22 cellular contexts compared by ENCODE assay signal in genomic region chr13:97441414-97441813, GRCh38. TPM values are rescaled to one million over a fixed set of nuclear protein-coding genes. Genes with fewer than 3 reads are reported as not detected.
DNase-seq lines count a peak whose midpoint lies in the region; ATAC-seq, FAIRE-seq and TF ChIP-seq lines count a peak whose summit lies in the region.
"Had no signal": no experiment of that assay in that cellular context is flagged by ENCODE, and none has a peak within 500 bp of the region (broad histone marks: within the 10 kb centered on the region; RNA-seq: fewer than 3 reads in every experiment).

No MANE protein-coding gene starts in this region.

- POLR2A ChIA-PET in HEK293 (lab: Yijun Ruan, JAX), result no interaction called here
- POLR2A ChIA-PET in activated CD4-positive, alpha-beta memory T cell treated with anti-CD3 and anti-CD28 coated beads for 36 hours (lab: Charles Lee), result no interaction called here

- H3K4me1 Mint-ChIP-seq in activated CD4-positive, alpha-beta memory T cell treated with anti-CD3 and anti-CD28 coated beads for 36 hours (ENCODE audit: low read depth), result peaks cover 5% of the 10 kb centered on the region

- H3K4me3 Mint-ChIP-seq in activated CD4-positive, alpha-beta memory T cell treated with anti-CD3 and anti-CD28 coated beads for 36 hours, result no peak overlapping the region
- H3K4me3 Mint-ChIP-seq: CD14-positive monocyte, neural crest cell had no signal

- ATAC-seq in HG03342 (IDR thresholded peaks at IDR 0.05; ENCODE audit: unreplicated experiment), result peak; percentile 59
- no peak for ATAC-seq in heart right ventricle

- CTCF ChIA-PET in HEK293 (lab: Yijun Ruan, JAX), result no interaction called here
- CTCF ChIA-PET in activated CD4-positive, alpha-beta memory T cell treated with anti-CD3 and anti-CD28 coated beads for 36 hours (lab: Charles Lee), result no interaction called here

- no peak for DNase-seq in GM12865 (ENCODE audit: low read depth)
- DNase-seq in GM19239 (ENCODE audit: insufficient read length, low spot score), result no peak
- DNase-seq in heart right ventricle, result no peak
- DNase-seq in NCI-H1417 (lab: John Stamatoyannopoulos, UW), result no peak
- DNase-seq in stimulated activated CD8-positive, alpha-beta memory T cell treated with anti-CD3 and anti-CD28 coated beads, Interleukin-4, amount 100 ng/mL, for 48 hours, result no peak
- DNase-seq in activated CD4-positive, alpha-beta memory T cell treated with anti-CD3 and anti-CD28 coated beads for 36 hours, result no peak
- DNase-seq: 8988T; activated gamma-delta T cell treated with Interleukin-2 at 50 U/mL for 16 hours; erythroblast; mesendoderm; MM.1S; NCI-H2029; NCI-H510A treated with DMSO at 0.1 percent for 48 hours; OCI-M1; stimulated activated CD4-positive, alpha-beta T cell treated with anti-CD3 and anti-CD28 coated beads, Interleukin-15, amount 100 ng/mL, for 24 hours had no signal

- H3K4me1 ChIP-seq in HEK293 (ENCODE audit: control insufficient read depth, insufficient read depth, low read length) (peaks cover 2% of the 10 kb centered on the region; the same call in 1 of the 2 replicates), heart right ventricle (peaks cover 0 to 54% (median 36%) of the 10 kb centered on the region in 9 donors)

- no peaks in the 10 kb centered on the region for H3K9me3 Mint-ChIP-seq in activated CD4-positive, alpha-beta memory T cell treated with anti-CD3 and anti-CD28 coated beads for 36 hours
- H3K9me3 Mint-ChIP-seq: neural crest cell had no signal

- TF ChIP-seq CTCF in GM12865 (IDR thresholded peaks at IDR 0.05; ENCODE audit: insufficient read depth, low read depth, low read length, missing control alignments), result no peak
- TF ChIP-seq CTCF in HEK293 (tag by site-specific recombination; IDR thresholded peaks at IDR 0.05), result no peak
- TF ChIP-seq CTCF in heart right ventricle (IDR thresholded peaks at IDR 0.05), result no peak

- H3K36me3 ChIP-seq in HEK293 (ENCODE audit: control insufficient read depth in 2 of 2, insufficient read depth in 1 of 2, low read length in 2 of 2), result no peaks in the 10 kb centered on the region
- peaks cover 0 to 40% (median 0%) of the 10 kb centered on the region in 9 donors for H3K36me3 ChIP-seq in heart right ventricle
- H3K36me3 ChIP-seq: suprapubic skin had no signal

- no peak overlapping the region for H3K27ac ChIP-seq in HEK293 (ENCODE audit: extremely low read depth, low read depth, low read length)
- H3K27ac ChIP-seq in heart right ventricle, result no peak overlapping the region
- H3K27ac ChIP-seq: ascending aorta, coronary artery, suprapubic skin had no signal

- peak overlapping the region; percentile 15; the same call in 1 of the 2 replicates for H3K4me3 ChIP-seq in GM12865 (ENCODE audit: low read depth, low read length)
- no peak overlapping the region for H3K4me3 ChIP-seq in HEK293 (ENCODE audit: low read depth, low read length)
- no peak overlapping the region for H3K4me3 ChIP-seq in heart right ventricle
- H3K4me3 ChIP-seq: ascending aorta, coronary artery, suprapubic skin had no signal

- no peaks in the 10 kb centered on the region for H3K27me3 ChIP-seq in heart right ventricle
- H3K27me3 ChIP-seq: ascending aorta, suprapubic skin had no signal

- H3K27me3 Mint-ChIP-seq in activated CD4-positive, alpha-beta memory T cell treated with anti-CD3 and anti-CD28 coated beads for 36 hours, result no peaks in the 10 kb centered on the region

- no peak overlapping the region for H3K27ac Mint-ChIP-seq in activated CD4-positive, alpha-beta memory T cell treated with anti-CD3 and anti-CD28 coated beads for 36 hours

- FAIRE-seq in GM19239 (lab: Jason Lieb, UNC), result peak; percentile 67

- H3K36me3 Mint-ChIP-seq in activated CD4-positive, alpha-beta memory T cell treated with anti-CD3 and anti-CD28 coated beads for 36 hours, result peaks cover 4% of the 10 kb centered on the region

- H3K9me3 ChIP-seq in HEK293 (ENCODE audit: control insufficient read depth, insufficient read depth, low read depth, low read length) (no peaks in the 10 kb centered on the region), heart right ventricle (no peaks in the 10 kb centered on the region)
- H3K9me3 ChIP-seq: ascending aorta, suprapubic skin had no signal

- intact Hi-C loops in heart right ventricle (cut with DNase I), result loop anchor here in 1 of 10 donors (10.0 kb wide), 1 partner anchor 363 kb away; no protein-coding TSS in a partner anchor
- intact Hi-C loops in activated CD4-positive, alpha-beta memory T cell treated with anti-CD3 and anti-CD28 coated beads for 36 hours (cut with micrococcal nuclease), result no loop called here

TF ChIP-seq in HEK293, 187 proteins besides CTCF, POLR2A, EP300 and RAD21:
- no peak for TF ChIP-seq MZF1 (tag by site-specific recombination; IDR thresholded peaks at IDR 0.05; ENCODE audit: borderline replicate concordance)
- TF ChIP-seq ZNF76 (tag by site-specific recombination; IDR thresholded peaks at IDR 0.05; ENCODE audit: borderline replicate concordance, low read depth), result no peak
- TF ChIP-seq ZNF362 (tag by site-specific recombination; IDR thresholded peaks at IDR 0.05), result 0 out of 2 replicates have a peak, but pooled peaks have one; percentile 28
- TF ChIP-seq ZNF623 (tag by site-specific recombination; IDR thresholded peaks at IDR 0.05), result no peak

RNA-seq across cellular contexts. Expression of gene RAP2A, which starts 7.4 kb away (rescaled TPM):
- total RNA-seq in heart right ventricle, result 10 to 100 TPM; 15.2 to 31.0 (median 22.0) TPM
- polyA plus RNA-seq in heart right ventricle, result 1 to 10 TPM; 4.2 to 8.4 TPM
- 10 to 100 TPM; 13.7 to 15.4 TPM for total RNA-seq in activated CD4-positive, alpha-beta memory T cell treated with anti-CD3 and anti-CD28 coated beads for 36 hours
